In genomic region chr10:18658301-18658991, GRCh38 we compare ENCODE assay signal across 8 cellular contexts. TPM values are rescaled to one million over a fixed set of nuclear protein-coding genes. Genes with fewer than 3 reads are reported as not detected.
DNase-seq lines count a peak whose midpoint lies in the region; ATAC-seq and TF ChIP-seq lines count a peak whose summit lies in the region.

No MANE protein-coding gene starts in this region.

- H3K9me3 ChIP-seq in HUES64 (ENCODE audit: insufficient read depth, low read depth, low read length) (no peaks in the 10 kb centered on the region), right cardiac atrium (ENCODE audit: control insufficient read depth, low read length) (no peaks in the 10 kb centered on the region), sigmoid colon (no peaks in the 10 kb centered on the region)

- H3K36me3 ChIP-seq in HUES64 (ENCODE audit: insufficient read depth, low read length) (0 out of 2 replicates have a peak, but pooled peaks cover 4% of the 10 kb centered on the region), sigmoid colon (no peaks in the 10 kb centered on the region)

- H3K27ac ChIP-seq in HUES64 (ENCODE audit: low read depth, low read length) (peak overlapping the region; percentile 77), right cardiac atrium (ENCODE audit: low read length) (peak overlapping the region; percentile 96), sigmoid colon (peak overlapping the region; percentile 94 to 97 (median 97))

- H3K4me1 ChIP-seq in HUES64 (ENCODE audit: insufficient read depth, low read length) (0 out of 2 replicates have a peak, but pooled peaks cover 11% of the 10 kb centered on the region), right cardiac atrium (ENCODE audit: control insufficient read depth, insufficient read depth, low read length) (peaks cover 2% of the 10 kb centered on the region), sigmoid colon (peaks cover 0 to 31% (median 29%) of the 10 kb centered on the region in 4 donors)

- peaks cover 19 to 28% of the 10 kb centered on the region in 2 donors for H3K36me3 Mint-ChIP-seq in activated naive CD4-positive, alpha-beta T cell treated with anti-CD3 and anti-CD28 coated beads, Interleukin-2, amount 50 U/mL, for 72 hours

- DNase-seq in Ammon's horn (ENCODE audit: low spot score) (peak; percentile 26), right cardiac atrium (peak; percentile 17 to 55 (median 54)), sigmoid colon (no peak), activated gamma-delta T cell treated with Interleukin-2 at 50 U/mL for 16 hours (no peak)
- DNase-seq in activated naive CD4-positive, alpha-beta T cell treated with anti-CD3 and anti-CD28 coated beads, Interleukin-2, amount 50 U/mL, for 72 hours (ENCODE audit: low spot score in 2 of 2), result peak in 1 of 2 donors; percentile 8

- TF ChIP-seq CTCF in sigmoid colon (IDR thresholded peaks at IDR 0.05), result no peak

- peak; percentile 1 for ATAC-seq in GM18873 (IDR thresholded peaks at IDR 0.05; ENCODE audit: low FRiP score, unreplicated experiment)
- ATAC-seq in activated naive CD4-positive, alpha-beta T cell treated with anti-CD3 and anti-CD28 coated beads, Interleukin-2, amount 50 U/mL, for 72 hours, result no peak
- peak in 1 of 2 donors; percentile 0 for ATAC-seq in right cardiac atrium
- no peak for ATAC-seq in GM19351 (IDR thresholded peaks at IDR 0.05; ENCODE audit: unreplicated experiment)

- H3K9ac ChIP-seq in HUES64 (ENCODE audit: low read depth, low read length), result peak overlapping the region; percentile 90

- H3K27me3 ChIP-seq in HUES64 (ENCODE audit: insufficient read depth, low read length) (no peaks in the 10 kb centered on the region), right cardiac atrium (ENCODE audit: control insufficient read depth, insufficient read depth) (no peaks in the 10 kb centered on the region), sigmoid colon (no peaks in the 10 kb centered on the region)

- 46% methylated on average over 18 of the region's 20 CpGs for WGBS in HUES64
- 13% methylated on average over 20 of the region's 20 CpGs for WGBS in right cardiac atrium
- 2 to 20% methylated on average over 20 of the region's 20 CpGs for WGBS in sigmoid colon, 2 donors

- no peak for TF ChIP-seq POLR2A in sigmoid colon (IDR thresholded peaks at IDR 0.05)

- H3K4me3 ChIP-seq in HUES64 (ENCODE audit: low read length) (peak overlapping the region; percentile 99), right cardiac atrium (ENCODE audit: low read length) (peak overlapping the region; percentile 57), sigmoid colon (peak overlapping the region; percentile 62 to 98 (median 92))

- no peak for TF ChIP-seq EP300 in sigmoid colon (IDR thresholded peaks at IDR 0.05)

- no peaks in the 10 kb centered on the region for H3K9me3 Mint-ChIP-seq in activated naive CD4-positive, alpha-beta T cell treated with anti-CD3 and anti-CD28 coated beads, Interleukin-2, amount 50 U/mL, for 72 hours

- intact Hi-C loops in right cardiac atrium (cut with DNase I) (no loop called here), sigmoid colon (cut with DNase I) (no loop called here)

- H3K27ac Mint-ChIP-seq in activated naive CD4-positive, alpha-beta T cell treated with anti-CD3 and anti-CD28 coated beads, Interleukin-2, amount 50 U/mL, for 72 hours, result peak overlapping the region; percentile 95 to 96

RNA-seq across cellular contexts. Expression of gene ARL5B, which starts 0.8 kb away (rescaled TPM):
- 29.9 TPM for polyA plus RNA-seq in HUES64 (2013, experiment 1 of 2)
- 35.1 TPM for polyA plus RNA-seq in HUES64 (2013, experiment 2 of 2)
- 10 to 100 TPM; 13.3 to 19.2 TPM for total RNA-seq in activated naive CD4-positive, alpha-beta T cell treated with anti-CD3 and anti-CD28 coated beads, Interleukin-2, amount 50 U/mL, for 72 hours
- 10 to 100 TPM in 1 of 4 donors, 1 to 10 TPM in 3; 7.8 to 11.1 (median 8.5) TPM for total RNA-seq in right cardiac atrium
- 3.9 TPM for polyA plus RNA-seq in right cardiac atrium
- 10 to 100 TPM in 2 of 4 donors, 1 to 10 TPM in 2; 8.3 to 11.2 (median 10.1) TPM for total RNA-seq in sigmoid colon
- 1 to 10 TPM; 3.0 to 9.0 (median 5.5) TPM for polyA plus RNA-seq in sigmoid colon

RNA-seq across cellular contexts. Expression of gene NSUN6, which starts 7.1 kb away (rescaled TPM):
- 9.5 TPM for polyA plus RNA-seq in HUES64 (2013, experiment 1 of 2)
- 11.2 TPM for polyA plus RNA-seq in HUES64 (2013, experiment 2 of 2)
- 10 to 100 TPM; 18.2 to 19.2 TPM for total RNA-seq in activated naive CD4-positive, alpha-beta T cell treated with anti-CD3 and anti-CD28 coated beads, Interleukin-2, amount 50 U/mL, for 72 hours
- total RNA-seq in right cardiac atrium (10 to 100 TPM in 3 of 4 donors, 1 to 10 TPM in 1; 7.3 to 13.0 (median 10.2) TPM), sigmoid colon (10 to 100 TPM in 1 of 4 donors, 1 to 10 TPM in 3; 6.8 to 20.2 (median 7.6) TPM)
- polyA plus RNA-seq in right cardiac atrium (6.6 TPM), sigmoid colon (1 to 10 TPM; 4.4 to 7.3 (median 5.4) TPM)

Comparison
In these comparisons a context has a peak if more than half of its experiments do, and no peak if none do; other contexts are left out.
1. DNase-seq: peak in Ammon's horn (single experiment) and right cardiac atrium (3 of 3); none in sigmoid colon (single experiment) and activated gamma-delta T cell treated with Interleukin-2 at 50 U/mL for 16 hours (single experiment).
2. Peak in every context shown above with its lines, with median percentiles within 50 percentile points of each other: H3K27ac ChIP-seq and H3K4me3 ChIP-seq.